1 cellular context compared by ENCODE assay signal in genomic region chr11:10285148-10285802, GRCh38.
TF ChIP-seq lines count a peak whose summit lies in the region.

No MANE protein-coding gene starts in this region.

TF ChIP-seq in HepG2, 621 proteins besides CTCF, POLR2A, EP300 and RAD21 (continued from another document and continues in another):
- no peak for TF ChIP-seq BCL3 (CRISPR knock-in tag; IDR thresholded peaks at IDR 0.05)
- TF ChIP-seq CEBPB (IDR thresholded peaks at IDR 0.05; ENCODE audit: borderline replicate concordance, low read depth, low read length): peak; percentile 86
- TF ChIP-seq EED (CRISPR knock-in tag; IDR thresholded peaks at IDR 0.05): no peak
- no peak for TF ChIP-seq ETS1 (CRISPR knock-in tag; IDR thresholded peaks at IDR 0.05)
- TF ChIP-seq ONECUT2 (CRISPR knock-in tag; IDR thresholded peaks at IDR 0.05): no peak
- peak; percentile 89 for TF ChIP-seq FOXP4 (CRISPR knock-in tag; IDR thresholded peaks at IDR 0.05)
- no peak for TF ChIP-seq ZNF703 (CRISPR knock-in tag; IDR thresholded peaks at IDR 0.05; ENCODE audit: borderline replicate concordance)
- no peak for TF ChIP-seq NFIB (CRISPR knock-in tag; IDR thresholded peaks at IDR 0.05; ENCODE audit: borderline replicate concordance)
- no peak for TF ChIP-seq FOSL1 (CRISPR knock-in tag; IDR thresholded peaks at IDR 0.05; ENCODE audit: borderline replicate concordance)
- no peak for TF ChIP-seq CCDC6 (CRISPR knock-in tag; IDR thresholded peaks at IDR 0.05)
- TF ChIP-seq SP140L (CRISPR knock-in tag; IDR thresholded peaks at IDR 0.05; ENCODE audit: borderline replicate concordance): no peak
- TF ChIP-seq ZNF121 (CRISPR knock-in tag; IDR thresholded peaks at IDR 0.05): no peak
- no peak for TF ChIP-seq ZNF18 (CRISPR knock-in tag; IDR thresholded peaks at IDR 0.05; ENCODE audit: insufficient replicate concordance)
- no peak for TF ChIP-seq TRIM24 (CRISPR knock-in tag; IDR thresholded peaks at IDR 0.05)
- TF ChIP-seq KLF16 (CRISPR knock-in tag; IDR thresholded peaks at IDR 0.05): peak in 1 of 2 experiments; percentile 79; a peak in 2 of 4 replicates
- peak; percentile 79 for TF ChIP-seq PAXIP1 (CRISPR knock-in tag; conservative IDR thresholded peaks at IDR 0.05)
- TF ChIP-seq ZNF570 (CRISPR knock-in tag; IDR thresholded peaks at IDR 0.05; ENCODE audit: borderline replicate concordance): no peak
- no peak for TF ChIP-seq ZNF569 (CRISPR knock-in tag; IDR thresholded peaks at IDR 0.05; ENCODE audit: borderline replicate concordance)
- no peak for TF ChIP-seq ZNF660 (CRISPR knock-in tag; IDR thresholded peaks at IDR 0.05; ENCODE audit: borderline replicate concordance, low read depth)
- no peak for TF ChIP-seq ZBTB46 (CRISPR knock-in tag; IDR thresholded peaks at IDR 0.05; ENCODE audit: borderline replicate concordance)
- no peak for TF ChIP-seq ATF7-NPFF (CRISPR knock-in tag; IDR thresholded peaks at IDR 0.05; ENCODE audit: low read depth)
- TF ChIP-seq ZBTB20 (CRISPR knock-in tag; IDR thresholded peaks at IDR 0.05; ENCODE audit: borderline replicate concordance, low read depth): no peak
- peak; percentile 96 for TF ChIP-seq ZNF20 (CRISPR knock-in tag; IDR thresholded peaks at IDR 0.05)
- no peak for TF ChIP-seq RFX3 (CRISPR knock-in tag; IDR thresholded peaks at IDR 0.05)
- TF ChIP-seq ZNF543 (CRISPR knock-in tag; IDR thresholded peaks at IDR 0.05): no peak
- no peak for TF ChIP-seq SETDB1 (CRISPR knock-in tag; IDR thresholded peaks at IDR 0.05; ENCODE audit: borderline replicate concordance)
- no peak for TF ChIP-seq TRIM22 (IDR thresholded peaks at IDR 0.05)
- no peak for TF ChIP-seq ZNF639 (CRISPR knock-in tag; conservative IDR thresholded peaks at IDR 0.05)
- no peak for TF ChIP-seq ZNF326 (CRISPR knock-in tag; IDR thresholded peaks at IDR 0.05; ENCODE audit: borderline replicate concordance)
- TF ChIP-seq ZNF512B (CRISPR knock-in tag; IDR thresholded peaks at IDR 0.05; ENCODE audit: borderline replicate concordance): no peak
- TF ChIP-seq CENPX (CRISPR knock-in tag; IDR thresholded peaks at IDR 0.05): no peak
- no peak for TF ChIP-seq ZNF33A (CRISPR knock-in tag; IDR thresholded peaks at IDR 0.05; ENCODE audit: borderline replicate concordance)
- no peak for TF ChIP-seq ARHGAP35 (CRISPR knock-in tag; IDR thresholded peaks at IDR 0.05; ENCODE audit: borderline replicate concordance)
- TF ChIP-seq CBX5 (CRISPR knock-in tag; IDR thresholded peaks at IDR 0.05; ENCODE audit: borderline replicate concordance): no peak
- TF ChIP-seq POLR2AphosphoS2 (IDR thresholded peaks at IDR 0.05; ENCODE audit: low read depth, low read length): no peak
- no peak for TF ChIP-seq THYN1 (CRISPR knock-in tag; IDR thresholded peaks at IDR 0.05; ENCODE audit: borderline replicate concordance, low read depth)
- TF ChIP-seq NFE2L2 (IDR thresholded peaks at IDR 0.05; ENCODE audit: low read length): no peak
- TF ChIP-seq ZNF746 (CRISPR knock-in tag; IDR thresholded peaks at IDR 0.05): no peak
- no peak for TF ChIP-seq ZNF12 (CRISPR knock-in tag; IDR thresholded peaks at IDR 0.05)
- TF ChIP-seq ZBTB10 (CRISPR knock-in tag; IDR thresholded peaks at IDR 0.05; ENCODE audit: borderline replicate concordance): peak; percentile 74; the same call in 1 of the 2 replicates
- no peak for TF ChIP-seq ZNF672 (CRISPR knock-in tag; IDR thresholded peaks at IDR 0.05)
- TF ChIP-seq ZNF775 (CRISPR knock-in tag; IDR thresholded peaks at IDR 0.05; ENCODE audit: borderline replicate concordance): no peak
- no peak for TF ChIP-seq ZNF3 (CRISPR knock-in tag; IDR thresholded peaks at IDR 0.05)
- no peak for TF ChIP-seq POGZ (CRISPR knock-in tag; IDR thresholded peaks at IDR 0.05)
